24 cellular contexts compared by ENCODE assay signal in genomic region chr9:118302721-118303120, GRCh38.
"Had no signal": no experiment of that assay in that cellular context is flagged by ENCODE, and none has a peak within 500 bp of the region (broad histone marks: within the 10 kb centered on the region; RNA-seq: fewer than 3 reads in every experiment).

No MANE protein-coding gene starts in this region.

- H3K36me3 ChIP-seq: neural progenitor cell, ovary, right lobe of liver, sigmoid colon, stomach, thoracic aorta, thyroid gland, tibial nerve, upper lobe of right lung, uterus had no signal

- H3K27ac ChIP-seq: neural progenitor cell, ovary, parathyroid adenoma, psoas muscle, right lobe of liver, sigmoid colon, stomach, thoracic aorta, thyroid gland, tibial nerve, upper lobe of right lung, uterus had no signal

- H3K27me3 ChIP-seq: neural progenitor cell, ovary, right lobe of liver, sigmoid colon, stomach, thyroid gland, tibial nerve, upper lobe of right lung, uterus had no signal

- H3K4me2 ChIP-seq: neural progenitor cell had no signal

- H3K79me2 ChIP-seq: parathyroid adenoma had no signal

- ATAC-seq: natural killer cell; psoas muscle; right cardiac atrium; right lobe of liver; stimulated activated effector memory CD8-positive, alpha-beta T cell treated with anti-CD3 and anti-CD28 coated beads, Interleukin-12 subunit alpha, Interleukin-12 subunit beta, amount 100 ng/mL, for 72 hours; stimulated activated naive B cell treated with anti-CD40 and anti-IgM and Interleukin-4, amounts not matched to agents 10 μg/mL and 1 μg/mL and 100 μg/mL, for 72 hours; upper lobe of right lung had no signal

- H3K4me1 ChIP-seq: neural progenitor cell, parathyroid adenoma, psoas muscle, sigmoid colon, stomach, thyroid gland, tibial nerve, upper lobe of right lung, uterus had no signal

- H3K9ac ChIP-seq: neural progenitor cell, parathyroid adenoma had no signal

- DNase-seq: natural killer cell; occipital lobe; ovary; posterior cingulate gyrus; psoas muscle; right cardiac atrium; right lobe of liver; sigmoid colon; small intestine; stimulated activated CD4-positive, alpha-beta T cell treated with anti-CD3 and anti-CD28 coated beads, Interleukin-15, amount 100 ng/mL, for 24 hours; stimulated activated CD4-positive, alpha-beta T cell treated with anti-CD3 and anti-CD28 coated beads, Interleukin-2, amount 100 ng/mL, for 24 hours; stimulated activated CD4-positive, alpha-beta T cell treated with anti-CD3 and anti-CD28 coated beads, Interleukin-2, amount 100 ng/mL, for 48 hours; stimulated activated CD4-positive, alpha-beta T cell treated with anti-CD3 and anti-CD28 coated beads, Interleukin-4, amount 100 ng/mL, for 24 hours; stimulated activated naive B cell treated with anti-CD40 and anti-IgM and Interleukin-4, amounts not matched to agents 10 μg/mL and 1 μg/mL and 100 μg/mL, for 72 hours; stimulated activated naive CD4-positive, alpha-beta T cell treated with Interleukin-2 at 50 U/mL for 16 hours; stomach; thyroid gland; upper lobe of right lung; uterus had no signal

- H3K4me3 ChIP-seq: neural progenitor cell, ovary, psoas muscle, right lobe of liver, sigmoid colon, stomach, thoracic aorta, thyroid gland, tibial nerve, upper lobe of right lung, uterus had no signal

- H3K9me3 ChIP-seq: ovary, psoas muscle, right lobe of liver, sigmoid colon, stomach, thoracic aorta, thyroid gland, tibial nerve, upper lobe of right lung, uterus had no signal

- H2AFZ ChIP-seq: neural progenitor cell, parathyroid adenoma had no signal
